Comparison of ENCODE assay signal across 19 cellular contexts in genomic region chr18:79693561-79694205, GRCh38. TPM values are rescaled to one million over a fixed set of nuclear protein-coding genes. Genes with fewer than 3 reads are reported as not detected.
DNase-seq lines count a peak whose midpoint lies in the region; ATAC-seq and TF ChIP-seq lines count a peak whose summit lies in the region.
"Had no signal": no experiment of that assay in that cellular context is flagged by ENCODE, and none has a peak within 500 bp of the region (broad histone marks: within the 10 kb centered on the region; RNA-seq: fewer than 3 reads in every experiment).

No MANE protein-coding gene starts in this region.

- CTCF ChIA-PET in WTC11 (lab: Charles Lee) (no interaction called here), A673 (lab: Charles Lee) (no interaction called here)

- H3K27me3 Mint-ChIP-seq in WTC11 (ENCODE audit: low read depth), result no peaks in the 10 kb centered on the region
- H3K27me3 Mint-ChIP-seq: B cell had no signal

- peaks cover 19% of the 10 kb centered on the region; the same call in 1 of the 2 replicates for H3K36me3 Mint-ChIP-seq in WTC11

- H3K4me1 Mint-ChIP-seq in WTC11, result peaks cover 20% of the 10 kb centered on the region

- H3K27ac Mint-ChIP-seq in WTC11, result no peak overlapping the region
- H3K27ac Mint-ChIP-seq: B cell had no signal

- no TSS peak for BruUV-seq in A673 (replicated peaks; lab: Mats Ljungman, UMichigan)

- intact Hi-C loops in sciatic nerve (cut with DNase I), result no loop called here
- intact Hi-C loops in A673 (cut with micrococcal nuclease; ENCODE audit: unreplicated experiment), result no loop called here

- no peak overlapping the region for H3K4me3 ChIP-seq in A673 (ENCODE audit: low read depth, low read length, poor library complexity, severe bottlenecking)
- H3K4me3 ChIP-seq: ascending aorta, SK-N-MC had no signal

- POLR2A ChIA-PET in WTC11 (lab: Charles Lee), result no interaction called here
- POLR2A ChIA-PET in A673 (lab: Charles Lee; ENCODE audit: low non-redundant PET), result no interaction called here

- H3K27ac ChIP-seq in A673 (ENCODE audit: low read depth, low read length, poor library complexity, severe bottlenecking), result no peak overlapping the region
- H3K27ac ChIP-seq: 22Rv1, ascending aorta, SK-N-MC had no signal

- no peak for TF ChIP-seq CTCF in WTC11 (IDR thresholded peaks at IDR 0.05)
- no peak for TF ChIP-seq CTCF in A673 (conservative IDR thresholded peaks at IDR 0.05; ENCODE audit: low read depth, low read length)

- ATAC-seq in WTC11 (peak; percentile 86), sciatic nerve (peak; percentile 22), HG03354 (IDR thresholded peaks at IDR 0.05; ENCODE audit: poor library complexity, severe bottlenecking, unreplicated experiment) (no peak), HG02678 (IDR thresholded peaks at IDR 0.05; ENCODE audit: unreplicated experiment) (no peak)
- ATAC-seq: activated CD4-positive, CD25-positive, alpha-beta regulatory T cell treated with anti-CD3 and anti-CD28 coated beads, Interleukin-2, amount 50 U/mL, for 24 hours had no signal

- H3K9me3 Mint-ChIP-seq in WTC11, result no peaks in the 10 kb centered on the region

- no peaks in the 10 kb centered on the region for H3K4me1 ChIP-seq in A673 (ENCODE audit: insufficient read depth, low read length, poor library complexity, severe bottlenecking)
- H3K4me1 ChIP-seq: ascending aorta had no signal

- DNase-seq in NCI-H1417 (lab: John Stamatoyannopoulos, UW), result peak in 2 of 3 experiments; percentile 26 to 27
- no peak for DNase-seq in NCI-H1417 treated with DMSO at 0.1 percent for 48 hours (lab: John Stamatoyannopoulos, UW)
- DNase-seq in WTC11 (ENCODE audit: low spot score), result peak; percentile 62
- DNase-seq in iPS-NIHi11 (ENCODE audit: low spot score), result peak; percentile 77
- DNase-seq in sciatic nerve (ENCODE audit: low spot score), result no peak
- DNase-seq in A673 (ENCODE audit: low spot score), result no peak
- DNase-seq: hippocampal formation; KG1; NCI-H82; nucleus accumbens; stimulated activated CD4-positive, alpha-beta T cell treated with anti-CD3 and anti-CD28 coated beads, Interleukin-4, amount 100 ng/mL, for 1 hour; T-helper 9 cell had no signal

- H3K27me3 ChIP-seq in A673 (replicated peaks; ENCODE audit: insufficient read depth, low read depth, low read length, poor library complexity), result no peaks in the 10 kb centered on the region
- H3K27me3 ChIP-seq: ascending aorta had no signal

- no peak overlapping the region for H3K4me3 Mint-ChIP-seq in WTC11
- H3K4me3 Mint-ChIP-seq: B cell had no signal

- no peaks in the 10 kb centered on the region for H3K9me3 ChIP-seq in A673 (ENCODE audit: low read depth, low read length, poor library complexity, severe bottlenecking)
- H3K9me3 ChIP-seq: ascending aorta had no signal

- H3K36me3 ChIP-seq in A673 (ENCODE audit: insufficient read depth, low read length, poor library complexity, severe bottlenecking), result peaks cover 3% of the 10 kb centered on the region

TF ChIP-seq in WTC11, 78 proteins besides CTCF, POLR2A, EP300 and RAD21:
- TF ChIP-seq EMX1 (CRISPR knock-in tag; IDR thresholded peaks at IDR 0.05) (no peak), MAX (CRISPR knock-in tag; IDR thresholded peaks at IDR 0.05) (no peak), SOX15 (CRISPR knock-in tag; IDR thresholded peaks at IDR 0.05) (no peak), GRHL2 (CRISPR knock-in tag; IDR thresholded peaks at IDR 0.05; ENCODE audit: insufficient replicate concordance, severe bottlenecking) (no peak)

RNA-seq across cellular contexts. Expression of gene CTDP1, which starts 14.1 kb away (rescaled TPM):
- 33.3 to 39.7 TPM (median 34.5 TPM) in 3 replicates for total RNA-seq in WTC11 (2021)
- 15.7 TPM for total RNA-seq in sciatic nerve
- total RNA-seq in A673 (2021), result 22.5 and 22.6 TPM in 2 replicates

Comparison
In these comparisons a context has a peak if more than half of its experiments do, and no peak if none do; other contexts are left out.
1. DNase-seq: peak in NCI-H1417 (2 of 3), WTC11 (single experiment) and iPS-NIHi11 (single experiment); none in NCI-H1417 treated with DMSO at 0.1 percent for 48 hours (single experiment), sciatic nerve (single experiment) and A673 (single experiment).
2. ATAC-seq: peak in WTC11 (single experiment) and sciatic nerve (single experiment); none in HG03354 (single experiment) and HG02678 (single experiment).